Comparison of ENCODE assay signal across 7 cellular contexts in genomic region chr20:53622247-53623114, GRCh38. TPM values are rescaled to one million over a fixed set of nuclear protein-coding genes. Genes with fewer than 3 reads are reported as not detected.
A peak's percentile ranks its signal among the peaks of the same experiment; 100 is the strongest.
DNase-seq lines count a peak whose midpoint lies in the region; ATAC-seq and TF ChIP-seq lines count a peak whose summit lies in the region.

No MANE protein-coding gene starts in this region.

- intact Hi-C loops in HCT116 (cut with micrococcal nuclease) = no loop called here

- H3K27me3 Mint-ChIP-seq in endothelial cell (ENCODE audit: unreplicated experiment) = no peaks in the 10 kb centered on the region

- H3K4me3 Mint-ChIP-seq in endothelial cell (ENCODE audit: unreplicated experiment) = no peak overlapping the region

- peaks cover 47 to 50% of the 10 kb centered on the region in 2 experiments for H3K4me1 ChIP-seq in HCT116 (ENCODE audit: control insufficient read depth in 1 of 2, insufficient read depth in 2 of 2, low read length in 2 of 2)
- peaks cover 38% of the 10 kb centered on the region for H3K4me1 ChIP-seq in osteoblast (ENCODE audit: insufficient read depth, low read length)

- BruUV-seq in HCT116 (replicated peaks; lab: Mats Ljungman, UMichigan) = TSS peak; percentile 94

- TF ChIP-seq CTCF in HCT116 (IDR thresholded peaks at IDR 0.05 in 2 of 3, conservative IDR thresholded peaks at IDR 0.05 in 1 of 3; ENCODE audit: borderline replicate concordance in 1 of 3, insufficient read depth in 1 of 3, low read depth in 2 of 3, low read length in 2 of 3) (no peak), endothelial cell (IDR thresholded peaks at IDR 0.05; ENCODE audit: unreplicated experiment) (no peak), osteoblast (IDR thresholded peaks at IDR 0.05; ENCODE audit: extremely low read depth, low read depth, low read length) (no peak)

- H3K36me3 ChIP-seq in HCT116 (ENCODE audit: control insufficient read depth in 1 of 2, insufficient read depth in 2 of 2, low read length in 2 of 2) (no peaks in the 10 kb centered on the region), osteoblast (ENCODE audit: insufficient read depth, low read length) (no peaks in the 10 kb centered on the region)

- DNase-seq in HCT116 (ENCODE audit: low read depth, low spot score) (no peak), RPMI8226 (peak; percentile 57), endothelial cell (ENCODE audit: low spot score) (no peak), osteoblast (ENCODE audit: insufficient read length, low spot score, missing footprints) (no peak), putamen (ENCODE audit: low spot score) (no peak), T-helper 9 cell (no peak)

- H3K9me2 ChIP-seq in HCT116 (ENCODE audit: insufficient read depth) = no peaks in the 10 kb centered on the region

- RAD21 ChIA-PET in HCT116 (lab: Charles Lee; ENCODE audit: low non-redundant PET in 1 of 2, low total read pairs in 2 of 2, uncharacterized antibody in 2 of 2, unreplicated experiment in 2 of 2) = interaction anchor here (0.7 to 1.2 kb wide), 2 partner anchors 9 to 207 kb away, joined by 3 to 5 read pairs; no protein-coding TSS in a partner anchor

- H3K27ac ChIP-seq in HCT116 (ENCODE audit: low read depth, low read length) = peak overlapping the region; percentile 93
- H3K27ac ChIP-seq in osteoblast (ENCODE audit: low read depth, low read length) = peak overlapping the region; percentile 96

- no peak for TF ChIP-seq POLR2A in HCT116 (IDR thresholded peaks at IDR 0.05; ENCODE audit: borderline replicate concordance, extremely low read depth, insufficient read depth, insufficient read length)

- CTCF ChIA-PET in HCT116 (lab: Charles Lee) = no interaction called here

- ATAC-seq in HCT116 (peak; percentile 7; the same call in 1 of the 2 replicates), HG03432 (IDR thresholded peaks at IDR 0.05; ENCODE audit: unreplicated experiment) (no peak)

- H3K36me3 Mint-ChIP-seq in endothelial cell (ENCODE audit: low read depth, unreplicated experiment) = no peaks in the 10 kb centered on the region

- H3K9me3 ChIP-seq in HCT116 (ENCODE audit: control insufficient read depth in 1 of 2, insufficient read depth in 1 of 2, low read depth in 1 of 2, low read length in 2 of 2) (no peaks in the 10 kb centered on the region), osteoblast (ENCODE audit: low read depth, low read length) (no peaks in the 10 kb centered on the region)

- H3K9ac ChIP-seq in HCT116 (ENCODE audit: low read length) = peak overlapping the region; percentile 69

- no peaks in the 10 kb centered on the region for H3K9me3 Mint-ChIP-seq in endothelial cell (ENCODE audit: unreplicated experiment)

- peak overlapping the region; percentile 92 for H3K27ac Mint-ChIP-seq in endothelial cell (ENCODE audit: unreplicated experiment)

- H3K4me3 ChIP-seq in HCT116 (replicated peaks in 1 of 2; ENCODE audit: low read depth in 1 of 2, low read length in 2 of 2) (peak overlapping the region in 1 of 2 experiments; percentile 15; a peak in 2 of 4 replicates), osteoblast (ENCODE audit: insufficient read depth, low read length) (no peak overlapping the region)

- H3K79me2 ChIP-seq in HCT116 (ENCODE audit: insufficient read depth, low read length) (no peaks in the 10 kb centered on the region), osteoblast (ENCODE audit: insufficient read depth, low read length) (no peaks in the 10 kb centered on the region)

- H3K4me1 Mint-ChIP-seq in endothelial cell (ENCODE audit: unreplicated experiment) = peaks cover 23% of the 10 kb centered on the region

- POLR2A ChIA-PET in HCT116 (lab: Charles Lee) = interaction anchor here (0.6 to 4.9 kb wide), 17 partner anchors 10 to 511 kb away, joined by 3 to 64 read pairs (median 3); partner anchors contain the start of gene ZNF217

- no peak for TF ChIP-seq RAD21 in HCT116 (IDR thresholded peaks at IDR 0.05; ENCODE audit: low read depth)

- H4K20me1 ChIP-seq in HCT116 (ENCODE audit: insufficient read depth) = no peaks in the 10 kb centered on the region
- no peaks in the 10 kb centered on the region for H4K20me1 ChIP-seq in osteoblast (ENCODE audit: insufficient read depth, low read length)

- H3K27me3 ChIP-seq in HCT116 (ENCODE audit: insufficient read depth, low read length) (no peaks in the 10 kb centered on the region), osteoblast (ENCODE audit: insufficient read depth, low read length) (no peaks in the 10 kb centered on the region)

- no peak overlapping the region for H2AFZ ChIP-seq in HCT116 (ENCODE audit: low read depth, low read length, poor library complexity, severe bottlenecking)
- peak overlapping the region; percentile 64 for H2AFZ ChIP-seq in osteoblast (ENCODE audit: low read length)

- peak overlapping the region; percentile 76 for H3K4me2 ChIP-seq in HCT116 (ENCODE audit: low read length)
- H3K4me2 ChIP-seq in osteoblast (ENCODE audit: insufficient read depth, low read length) = peak overlapping the region; percentile 21

TF ChIP-seq in HCT116, 20 proteins besides CTCF, POLR2A, EP300 and RAD21:
- TF ChIP-seq SIN3A (IDR thresholded peaks at IDR 0.05; ENCODE audit: low read depth) (peak; percentile 14; the same call in 1 of the 2 replicates), POLR2AphosphoS5 (IDR thresholded peaks at IDR 0.05; ENCODE audit: low read depth, low read length) (peak; percentile 14; the same call in 1 of the 2 replicates), YY1 (IDR thresholded peaks at IDR 0.05; ENCODE audit: extremely low read depth, insufficient replicate concordance, low read depth, low read length) (no peak)
TF ChIP-seq in HCT116: peak in this region for 2.

RNA-seq across cellular contexts. Expression of gene ZNF217, which starts 28.8 kb away (rescaled TPM):
- total RNA-seq in HCT116 (2021; ENCODE audit: unreplicated experiment) = 33.8 TPM
- polyA plus RNA-seq in HCT116 (2012) = 14.3 and 15.7 TPM in 2 replicates
- 76.7 TPM for total RNA-seq in endothelial cell (ENCODE audit: unreplicated experiment)
- 26.4 and 26.8 TPM in 2 replicates for total RNA-seq in osteoblast
